Comparison of ENCODE assay signal across 32 cellular contexts in genomic region chr16:87993901-87994300, GRCh38. TPM values are rescaled to one million over a fixed set of nuclear protein-coding genes. Genes with fewer than 3 reads are reported as not detected.
"Had no signal": no experiment of that assay in that cellular context is flagged by ENCODE, and none has a peak within 500 bp of the region (broad histone marks: within the 10 kb centered on the region; RNA-seq: fewer than 3 reads in every experiment).

No MANE protein-coding gene starts in this region.

- H3K4me1 Mint-ChIP-seq: activated CD4-positive, alpha-beta T cell treated with anti-CD3 and anti-CD28 coated beads, Interleukin-2, amount 10 ng/mL, durations not matched to agents 7 days and 5 days had no signal

- DNase-seq: activated CD4-positive, alpha-beta memory T cell treated with anti-CD3 and anti-CD28 coated beads for 36 hours; activated CD4-positive, alpha-beta T cell treated with anti-CD3 and anti-CD28 coated beads, Interleukin-2, amount 10 ng/mL, durations not matched to agents 7 days and 5 days; activated CD4-positive, CD25-positive, alpha-beta regulatory T cell treated with anti-CD3 and anti-CD28 coated beads, Interleukin-2, amount 50 U/mL, for 72 hours; activated effector memory CD4-positive, alpha-beta T cell treated with Interleukin-2 at 50 U/mL for 16 hours; activated naive CD4-positive, alpha-beta T cell; aorta; caudate nucleus; KG1; MV-4-11; NCI-H1092 treated with DMSO at 0.1 percent for 48 hours; NCI-H1417 treated with DMSO at 0.1 percent for 48 hours; NCI-H1694; NCI-H2029; NCI-H345; NCI-H510A; NCI-H526 treated with DMSO at 0.1 percent for 48 hours; NCI-H82; NK-92 treated with Interleukin-12 subunit alpha and Interleukin-12 subunit beta, amount 100 ng/mL, for 24 hours; Peyer's patch; Right ventricle myocardium superior; SJCRH30; SK-N-SH; T-helper 1 cell had no signal

- H3K9me3 Mint-ChIP-seq: activated CD4-positive, alpha-beta memory T cell treated with anti-CD3 and anti-CD28 coated beads for 36 hours; activated CD4-positive, alpha-beta T cell treated with anti-CD3 and anti-CD28 coated beads, Interleukin-2, amount 10 ng/mL, durations not matched to agents 7 days and 5 days; activated naive CD4-positive, alpha-beta T cell treated with anti-CD3 and anti-CD28 coated beads, Interleukin-2, amount 50 U/mL, for 24 hours; activated T-helper 1 cell treated with anti-CD3 and anti-CD28 coated beads, Interleukin-12 subunit alpha, Interleukin-12 subunit beta, Interleukin-2, Interleukin-4 antibody, amounts not matched to agents 30 ng/mL and 10 ng/mL and 1 ng/mL, durations not matched to agents 14 hours and 24 hours and 36 hours; IgD-negative memory B cell; T-helper 2 cell treated with Interferon-gamma antibody and Interleukin-4, amounts not matched to agents 5 μg/mL and 100 μg/mL, for 36 hours; WTC11 had no signal

- H3K27me3 Mint-ChIP-seq: activated CD4-positive, alpha-beta memory T cell treated with anti-CD3 and anti-CD28 coated beads for 36 hours; activated CD4-positive, alpha-beta T cell treated with anti-CD3 and anti-CD28 coated beads, Interleukin-2, amount 10 ng/mL, durations not matched to agents 7 days and 5 days; activated naive CD4-positive, alpha-beta T cell treated with anti-CD3 and anti-CD28 coated beads, Interleukin-2, amount 50 U/mL, for 24 hours; IgD-negative memory B cell had no signal

- H3K27ac Mint-ChIP-seq: activated CD4-positive, alpha-beta memory T cell treated with anti-CD3 and anti-CD28 coated beads for 36 hours; activated CD4-positive, alpha-beta T cell treated with anti-CD3 and anti-CD28 coated beads, Interleukin-2, amount 10 ng/mL, durations not matched to agents 7 days and 5 days; activated T-helper 1 cell treated with anti-CD3 and anti-CD28 coated beads, Interleukin-12 subunit alpha, Interleukin-12 subunit beta, Interleukin-2, Interleukin-4 antibody, amounts not matched to agents 30 ng/mL and 10 ng/mL and 1 ng/mL, durations not matched to agents 14 hours and 24 hours and 36 hours; T-helper 2 cell treated with Interferon-gamma antibody and Interleukin-4, amounts not matched to agents 5 μg/mL and 100 μg/mL, for 36 hours; WTC11 had no signal

- ATAC-seq: WTC11 had no signal

- H3K4me3 Mint-ChIP-seq: activated CD4-positive, alpha-beta memory T cell treated with anti-CD3 and anti-CD28 coated beads for 36 hours; activated CD4-positive, alpha-beta T cell treated with anti-CD3 and anti-CD28 coated beads, Interleukin-2, amount 10 ng/mL, durations not matched to agents 7 days and 5 days; activated naive CD4-positive, alpha-beta T cell treated with anti-CD3 and anti-CD28 coated beads, Interleukin-2, amount 50 U/mL, for 24 hours; activated T-helper 1 cell treated with anti-CD3 and anti-CD28 coated beads, Interleukin-12 subunit alpha, Interleukin-12 subunit beta, Interleukin-2, Interleukin-4 antibody, amounts not matched to agents 30 ng/mL and 10 ng/mL and 1 ng/mL, durations not matched to agents 14 hours and 24 hours and 36 hours; IgD-negative memory B cell; T-helper 2 cell treated with Interferon-gamma antibody and Interleukin-4, amounts not matched to agents 5 μg/mL and 100 μg/mL, for 36 hours; WTC11 had no signal

RNA-seq across cellular contexts. Expression of gene CA5A, which starts 57.6 kb away (rescaled TPM):
- total RNA-seq: activated CD4-positive, alpha-beta memory T cell treated with anti-CD3 and anti-CD28 coated beads for 36 hours; activated CD4-positive, alpha-beta T cell treated with anti-CD3 and anti-CD28 coated beads, Interleukin-2, amount 10 ng/mL, durations not matched to agents 7 days and 5 days; activated CD8-positive, alpha-beta memory T cell treated with anti-CD3 and anti-CD28 coated beads for 36 hours; aorta; breast epithelium; LHCN-M2; M059J; Peyer's patch; Right ventricle myocardium superior; SJCRH30; WTC11 had no signal
